Comparison of ENCODE assay signal across 15 cellular contexts in the genomic region with DNA sequence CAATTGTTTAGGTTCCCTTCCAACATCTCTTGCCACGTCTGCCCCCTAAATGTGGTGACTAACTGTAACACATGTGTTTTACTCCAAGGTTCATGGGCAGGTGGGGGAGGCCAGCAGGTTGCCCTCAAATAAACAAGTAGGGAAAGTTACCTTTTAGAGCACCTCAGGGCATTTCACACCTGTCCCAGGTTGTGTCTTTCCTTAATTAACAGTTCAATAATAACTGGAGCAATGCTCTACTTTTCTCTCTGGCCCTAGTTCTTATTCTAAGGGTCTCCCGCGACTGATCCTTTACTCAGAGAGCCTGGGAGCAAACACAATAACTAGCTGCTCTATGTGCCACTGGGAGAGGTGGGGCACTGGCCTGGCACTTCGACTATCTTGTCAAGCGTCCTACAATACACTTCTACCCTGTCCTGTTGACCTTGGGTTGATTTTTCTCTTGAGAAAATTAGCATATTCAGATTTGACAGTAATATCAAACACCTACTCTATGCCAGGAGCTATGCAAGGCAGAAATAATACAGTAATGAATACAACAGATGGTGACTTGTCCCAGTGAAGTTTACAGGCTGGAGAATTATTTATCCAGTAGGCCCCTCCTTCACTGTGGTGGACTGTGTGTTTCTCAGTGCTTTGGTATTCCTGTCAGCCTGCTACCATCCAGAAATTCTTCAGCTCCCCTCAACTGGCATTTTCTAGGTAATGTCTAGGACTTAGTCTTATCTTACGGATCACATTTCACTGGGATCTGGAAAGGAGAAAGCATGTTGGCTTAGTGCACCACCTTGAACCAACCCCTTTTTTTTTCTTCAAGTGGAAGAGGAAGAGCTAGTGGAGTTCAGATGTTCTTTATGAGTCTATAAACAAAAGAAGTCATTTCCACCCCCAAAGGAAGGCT.
DNase-seq lines count a peak whose midpoint lies in the region; ATAC-seq and TF ChIP-seq lines count a peak whose summit lies in the region.
"Had no signal": no experiment of that assay in that cellular context is flagged by ENCODE, and none has a peak within 500 bp of the region (broad histone marks: within the 10 kb centered on the region; RNA-seq: fewer than 3 reads in every experiment).

No MANE protein-coding gene starts in this region.

- CTCF ChIA-PET in CD4-positive, alpha-beta memory T cell (lab: Charles Lee; ENCODE audit: partially characterized antibody), result interaction anchor here (0.6 to 1.2 kb wide), 2 partner anchors 9 to 20 kb away, joined by 3 to 4 read pairs; no protein-coding TSS in a partner anchor
- CTCF ChIA-PET in IMR-90 (lab: Yijun Ruan, JAX), result interaction anchor here (0.6 to 1.1 kb wide), 4 partner anchors 9 to 1920 kb away, joined by 3 read pairs; no protein-coding TSS in a partner anchor

- peaks cover 7 to 19% (median 11%) of the 10 kb centered on the region in 4 donors for H3K4me1 Mint-ChIP-seq in CD4-positive, alpha-beta memory T cell
- peaks cover 26% of the 10 kb centered on the region for H3K4me1 Mint-ChIP-seq in nephron progenitor cell

- TF ChIP-seq POLR2A in IMR-90 (IDR thresholded peaks at IDR 0.05; ENCODE audit: low read depth, low read length), result no peak

- 0 out of 2 replicates have a peak, but pooled peaks have one; percentile 17 for TF ChIP-seq RAD21 in IMR-90 (IDR thresholded peaks at IDR 0.05; ENCODE audit: low read length)

- POLR2A ChIA-PET in CD4-positive, alpha-beta memory T cell (lab: Charles Lee; ENCODE audit: partially characterized antibody), result no interaction called here
- POLR2A ChIA-PET in IMR-90 (lab: Charles Lee; ENCODE audit: unreplicated experiment), result no interaction called here

- peak overlapping the region in 1 of 2 donors; percentile 1 for H3K4me3 ChIP-seq in CD4-positive, alpha-beta memory T cell (ENCODE audit: low read length in 2 of 2)
- H3K4me3 ChIP-seq in IMR-90 (ENCODE audit: insufficient read depth, low read depth, low read length) (no peak overlapping the region), choroid plexus epithelial cell (ENCODE audit: low read depth, low read length) (no peak overlapping the region), mesenchymal stem cell (ENCODE audit: insufficient read depth in 1 of 2, low read depth in 1 of 2, low read length in 2 of 2) (no peak overlapping the region)
- H3K4me3 ChIP-seq: ascending aorta, gastroesophageal sphincter, SK-N-MC, skin epidermis had no signal

- no TSS peak for BruUV-seq in IMR-90 (replicated peaks; lab: Mats Ljungman, UMichigan)

- H2BK15ac ChIP-seq in IMR-90 (ENCODE audit: low read depth, low read length), result peak overlapping the region; percentile 92; the same call in 2 of the 3 replicates
- H2BK15ac ChIP-seq in mesenchymal stem cell (ENCODE audit: low read depth, poor library complexity, severe bottlenecking), result no peak overlapping the region

- H4K8ac ChIP-seq in IMR-90 (ENCODE audit: low read depth in 2 of 2, low read length in 2 of 2) (peak overlapping the region; percentile 56 to 70; a peak in 3 of 4 replicates), mesenchymal stem cell (ENCODE audit: low read length) (peak overlapping the region; percentile 19)

- peaks cover 7% of the 10 kb centered on the region for H3K9me1 ChIP-seq in IMR-90 (ENCODE audit: insufficient read depth, low read length)

- H3K27ac Mint-ChIP-seq in CD4-positive, alpha-beta memory T cell, result peak overlapping the region in 6 of 7 donors; percentile 33 to 85 (median 62)
- no peak overlapping the region for H3K27ac Mint-ChIP-seq in nephron progenitor cell

- peak overlapping the region; percentile 19; the same call in 1 of the 2 replicates for H3K23ac ChIP-seq in IMR-90 (ENCODE audit: low read depth, low read length)
- H3K23ac ChIP-seq in mesenchymal stem cell (ENCODE audit: low read length in 2 of 2), result no peak overlapping the region

- peak overlapping the region; percentile 66; the same call in 1 of the 2 replicates for H2BK20ac ChIP-seq in IMR-90 (ENCODE audit: low read depth, low read length)

- H3K4me2 ChIP-seq in IMR-90 (ENCODE audit: low read depth, low read length) (peak overlapping the region; percentile 18; the same call in 1 of the 2 replicates), mesenchymal stem cell (ENCODE audit: low read length, poor library complexity, severe bottlenecking) (no peak overlapping the region)
- H3K4me2 ChIP-seq: KMS-11 had no signal

- peak overlapping the region; percentile 84; the same call in 1 of the 2 replicates for H3K4ac ChIP-seq in IMR-90 (ENCODE audit: low read depth, low read length)
- H3K4ac ChIP-seq in mesenchymal stem cell (ENCODE audit: low read depth in 1 of 2, low read length in 2 of 2), result no peak overlapping the region

- H3K4me3 Mint-ChIP-seq in CD4-positive, alpha-beta memory T cell, result no peak overlapping the region
- no peak overlapping the region for H3K4me3 Mint-ChIP-seq in nephron progenitor cell
- H3K4me3 Mint-ChIP-seq: mesothelial cell of epicardium had no signal

- H3K27me3 Mint-ChIP-seq in CD4-positive, alpha-beta memory T cell, result no peaks in the 10 kb centered on the region
- H3K27me3 Mint-ChIP-seq in nephron progenitor cell (ENCODE audit: low read depth, poor library complexity), result peaks cover 2% of the 10 kb centered on the region

- no peaks in the 10 kb centered on the region for H3K9me3 ChIP-seq in CD4-positive, alpha-beta memory T cell (ENCODE audit: control insufficient read depth in 1 of 2, low read length in 2 of 2)
- H3K9me3 ChIP-seq in IMR-90 (ENCODE audit: control insufficient read depth, insufficient read depth, low read length) (peaks cover 7% of the 10 kb centered on the region), mesenchymal stem cell (ENCODE audit: control insufficient read depth, low read length) (peaks cover 27% of the 10 kb centered on the region)
- H3K9me3 ChIP-seq: Caco-2 had no signal

- H3K9ac ChIP-seq in IMR-90 (ENCODE audit: low read depth, low read length) (no peak overlapping the region), mesenchymal stem cell (ENCODE audit: low read length) (no peak overlapping the region)
- H3K9ac ChIP-seq: KMS-11 had no signal

- no peak overlapping the region for H2BK12ac ChIP-seq in mesenchymal stem cell (ENCODE audit: low read length in 2 of 2)

- peaks cover 15% of the 10 kb centered on the region for H3K4me1 ChIP-seq in CD4-positive, alpha-beta memory T cell (ENCODE audit: insufficient read depth, low read length)
- H3K4me1 ChIP-seq in IMR-90 (ENCODE audit: control insufficient read depth, insufficient read depth, low read length) (peaks cover 27% of the 10 kb centered on the region), mesenchymal stem cell (ENCODE audit: control insufficient read depth, insufficient read depth, low read depth, low read length) (peaks cover 9% of the 10 kb centered on the region)
- H3K4me1 ChIP-seq: ascending aorta, gastroesophageal sphincter had no signal

- in situ Hi-C loops in IMR-90 (cut with MboI; ENCODE audit: low sequenced_read_pairs), result no loop called here

- H3K27me3 ChIP-seq in CD4-positive, alpha-beta memory T cell (ENCODE audit: insufficient read depth, low read length), result no peaks in the 10 kb centered on the region
- H3K27me3 ChIP-seq in IMR-90 (ENCODE audit: control insufficient read depth, insufficient read depth, low read length), result no peaks in the 10 kb centered on the region
- peaks cover 0 to under 1% of the 10 kb centered on the region in 2 experiments for H3K27me3 ChIP-seq in mesenchymal stem cell (ENCODE audit: control insufficient read depth in 1 of 2, insufficient read depth in 1 of 2, low read length in 2 of 2)
- H3K27me3 ChIP-seq: ascending aorta, gastroesophageal sphincter had no signal

- H3K36me3 ChIP-seq in CD4-positive, alpha-beta memory T cell (ENCODE audit: insufficient read depth, low read length), result no peaks in the 10 kb centered on the region
- H3K36me3 ChIP-seq in IMR-90 (ENCODE audit: control insufficient read depth, insufficient read depth, low read length) (no peaks in the 10 kb centered on the region), mesenchymal stem cell (ENCODE audit: control insufficient read depth in 1 of 2, insufficient read depth in 2 of 2, low read depth in 1 of 2, low read length in 2 of 2) (peaks cover 0 to 4% of the 10 kb centered on the region in 2 experiments)
- H3K36me3 ChIP-seq: ascending aorta, gastroesophageal sphincter had no signal

- H4K91ac ChIP-seq in IMR-90 (ENCODE audit: insufficient read depth, low read depth, low read length) (peak overlapping the region; percentile 75; the same call in 1 of the 2 replicates), mesenchymal stem cell (ENCODE audit: low read length) (no peak overlapping the region)

- dilution Hi-C loops in IMR-90 (cut with HindIII; ENCODE audit: low sequenced_read_pairs, unreplicated experiment), result no loop called here

- H2BK120ac ChIP-seq in IMR-90 (ENCODE audit: low read depth, low read length) (peak overlapping the region; percentile 85; the same call in 1 of the 2 replicates), mesenchymal stem cell (ENCODE audit: low read depth, low read length) (no peak overlapping the region)

- H3K18ac ChIP-seq in IMR-90 (ENCODE audit: low read depth, low read length), result peak overlapping the region; percentile 74; the same call in 1 of the 2 replicates
- H3K18ac ChIP-seq in mesenchymal stem cell (ENCODE audit: low read depth in 1 of 2, low read length in 2 of 2), result no peak overlapping the region

- no peak for DNase-seq in CD4-positive, alpha-beta memory T cell
- DNase-seq in IMR-90 (peak; percentile 92), choroid plexus epithelial cell (ENCODE audit: low read depth) (peak; percentile 64), mesenchymal stem cell (peak; percentile 58), NCI-H1417 treated with DMSO at 0.1 percent for 48 hours (lab: John Stamatoyannopoulos, UW) (no peak), nephron progenitor cell (no peak), NCI-H146 treated with DMSO at 0.1 percent for 48 hours (lab: John Stamatoyannopoulos, UW; ENCODE audit: unreplicated experiment) (no peak)
- DNase-seq: Caco-2 had no signal

- H4K20me1 ChIP-seq in IMR-90 (ENCODE audit: insufficient read depth, low read length), result no peaks in the 10 kb centered on the region

- intact Hi-C loops in CD4-positive, alpha-beta memory T cell (cut with micrococcal nuclease), result no loop called here
- intact Hi-C loops in IMR-90 (cut with micrococcal nuclease), result no loop called here

- 90% methylated on average over 2 of the region's 6 CpGs; no CpG with 5 or more reads in 1 of the 2 experiments for WGBS in IMR-90 (ENCODE audit: extremely low coverage in 2 of 2, insufficient read length in 1 of 2), 2 experiments
- 95% methylated on average over 3 of the region's 6 CpGs for WGBS in mesenchymal stem cell

- no peak overlapping the region for H3K27ac ChIP-seq in CD4-positive, alpha-beta memory T cell (ENCODE audit: low read depth, low read length)
- H3K27ac ChIP-seq in IMR-90 (ENCODE audit: insufficient read depth, low read length), result peak overlapping the region; percentile 60
- H3K27ac ChIP-seq in mesenchymal stem cell (ENCODE audit: low read length, poor library complexity, severe bottlenecking), result peak overlapping the region; percentile 82
- H3K27ac ChIP-seq: ascending aorta, gastroesophageal sphincter, KMS-11, SK-N-MC, skin epidermis had no signal

- no peak overlapping the region for H2AK9ac ChIP-seq in IMR-90 (replicated peaks; ENCODE audit: low read depth, low read length, poor library complexity)

- peak overlapping the region; percentile 83; the same call in 1 of the 2 replicates for H2AK5ac ChIP-seq in IMR-90 (ENCODE audit: low read depth, low read length)
- peak overlapping the region; percentile 23 for H2AK5ac ChIP-seq in mesenchymal stem cell (ENCODE audit: low read length, severe bottlenecking)

- peak overlapping the region; percentile 34; the same call in 1 of the 2 replicates for H3K14ac ChIP-seq in IMR-90 (replicated peaks; ENCODE audit: low read depth, low read length)
- no peak overlapping the region for H3K14ac ChIP-seq in mesenchymal stem cell (ENCODE audit: low read length in 2 of 2)

- peak overlapping the region; percentile 69; the same call in 1 of the 2 replicates for H4K5ac ChIP-seq in IMR-90 (ENCODE audit: low read depth, low read length)

- H3K79me1 ChIP-seq in IMR-90 (ENCODE audit: low read depth in 1 of 2, low read length in 2 of 2) (no peaks in the 10 kb centered on the region), mesenchymal stem cell (replicated peaks; ENCODE audit: low read length, poor library complexity, severe bottlenecking) (no peaks in the 10 kb centered on the region)

- ATAC-seq in IMR-90 (ENCODE audit: low read depth) (peak; percentile 94), esophagus mucosa (no peak)
- ATAC-seq: gastroesophageal sphincter had no signal

- H2AFZ ChIP-seq in IMR-90 (replicated peaks; ENCODE audit: low read length, poor library complexity) (no peak overlapping the region), mesenchymal stem cell (ENCODE audit: low read depth, low read length) (no peak overlapping the region)

- peaks cover 5 to 27% (median 22%) of the 10 kb centered on the region in 8 donors for H3K9me3 Mint-ChIP-seq in CD4-positive, alpha-beta memory T cell
- H3K9me3 Mint-ChIP-seq in nephron progenitor cell, result peaks cover 29% of the 10 kb centered on the region

- H2BK5ac ChIP-seq in IMR-90 (ENCODE audit: low read depth, low read length, poor library complexity, severe bottlenecking) (peak overlapping the region; percentile 91), mesenchymal stem cell (ENCODE audit: low read depth, low read length, poor library complexity, severe bottlenecking) (no peak overlapping the region)

- TF ChIP-seq CTCF in IMR-90 (conservative IDR thresholded peaks at IDR 0.05; ENCODE audit: low read depth, low read length), result no peak
- no peak for TF ChIP-seq CTCF in choroid plexus epithelial cell (conservative IDR thresholded peaks at IDR 0.05; ENCODE audit: low read depth, low read length)
- no peak for TF ChIP-seq CTCF in nephron progenitor cell (IDR thresholded peaks at IDR 0.05)

- H3K56ac ChIP-seq in IMR-90 (ENCODE audit: extremely low read depth, insufficient read depth, low read length), result no peak overlapping the region

- H3K36me3 Mint-ChIP-seq in CD4-positive, alpha-beta memory T cell, result peaks cover 15 to 22% of the 10 kb centered on the region in 2 donors
- peaks cover 15% of the 10 kb centered on the region for H3K36me3 Mint-ChIP-seq in nephron progenitor cell (ENCODE audit: low read depth)

Comparison
In these comparisons a context has a peak if more than half of its experiments do, and no peak if none do; other contexts are left out.
1. DNase-seq: peak in IMR-90 (single experiment), choroid plexus epithelial cell (single experiment) and mesenchymal stem cell (single experiment); none in CD4-positive, alpha-beta memory T cell (0 of 5), NCI-H1417 treated with DMSO at 0.1 percent for 48 hours (single experiment), nephron progenitor cell (single experiment) and NCI-H146 treated with DMSO at 0.1 percent for 48 hours (single experiment).